ENCODE assay signal across 14 cellular contexts in genomic region chr12:562634-563033, GRCh38.
A peak's percentile ranks its signal among the peaks of the same experiment; 100 is the strongest.
DNase-seq lines count a peak whose midpoint lies in the region; ATAC-seq and TF ChIP-seq lines count a peak whose summit lies in the region.
"Had no signal": no experiment of that assay in that cellular context is flagged by ENCODE, and none has a peak within 500 bp of the region (broad histone marks: within the 10 kb centered on the region; RNA-seq: fewer than 3 reads in every experiment).

No MANE protein-coding gene starts in this region.

- H3K9me3 ChIP-seq in Loucy (ENCODE audit: insufficient read depth, low read depth, low read length) (no peaks in the 10 kb centered on the region), spleen (no peaks in the 10 kb centered on the region), neural progenitor cell (ENCODE audit: low read depth) (no peaks in the 10 kb centered on the region)
- H3K9me3 ChIP-seq: gastroesophageal sphincter had no signal

- H3K9me2 ChIP-seq in Loucy (replicated peaks; ENCODE audit: low read depth, low read length) = no peaks in the 10 kb centered on the region

- peak overlapping the region; percentile 72 for H3K4me3 ChIP-seq in Loucy (ENCODE audit: low read length, poor library complexity, severe bottlenecking)
- H3K4me3 ChIP-seq in coronary artery = peak overlapping the region; percentile 16
- H3K4me3 ChIP-seq in spleen = peak overlapping the region in 5 of 8 donors; percentile 12 to 60 (median 19)
- H3K4me3 ChIP-seq in neural progenitor cell = no peak overlapping the region

- peaks cover 27% of the 10 kb centered on the region for H3K36me3 Mint-ChIP-seq in activated CD4-positive, alpha-beta T cell treated with anti-CD3 and anti-CD28 coated beads, Interleukin-2, amount 10 ng/mL, durations not matched to agents 24 days and 14 days (ENCODE audit: low read depth)
- H3K36me3 Mint-ChIP-seq in neural progenitor cell = no peaks in the 10 kb centered on the region

- no peaks in the 10 kb centered on the region for H3K9me3 Mint-ChIP-seq in activated CD4-positive, alpha-beta T cell treated with anti-CD3 and anti-CD28 coated beads, Interleukin-2, amount 10 ng/mL, durations not matched to agents 24 days and 14 days
- H3K9me3 Mint-ChIP-seq in neural progenitor cell = no peaks in the 10 kb centered on the region
- H3K9me3 Mint-ChIP-seq: activated B cell treated with CpG ODN at 0.5 μM for 24 hours had no signal

- H4K20me1 ChIP-seq in Loucy (ENCODE audit: insufficient read depth, low read length, poor library complexity, severe bottlenecking) = no peaks in the 10 kb centered on the region
- H4K20me1 ChIP-seq in neural progenitor cell (ENCODE audit: low read depth) = no peaks in the 10 kb centered on the region

- TF ChIP-seq CTCF in Loucy (conservative IDR thresholded peaks at IDR 0.05; ENCODE audit: low read length) (no peak), coronary artery (IDR thresholded peaks at IDR 0.05) (no peak), spleen (IDR thresholded peaks at IDR 0.05 in 8 of 11, conservative IDR thresholded peaks at IDR 0.05 in 3 of 11) (no peak), neural progenitor cell (IDR thresholded peaks at IDR 0.05) (no peak), GM10266 (IDR thresholded peaks at IDR 0.05; ENCODE audit: control insufficient read depth, insufficient read depth, low read depth, missing control alignments) (no peak)

- H3K27ac ChIP-seq in coronary artery = peak overlapping the region in 1 of 2 donors; percentile 66
- H3K27ac ChIP-seq in spleen = peak overlapping the region; percentile 38 to 89 (median 77)
- H3K27ac ChIP-seq in neural progenitor cell = no peak overlapping the region

- H3K36me3 ChIP-seq in Loucy (ENCODE audit: insufficient read depth, low read length) = no peaks in the 10 kb centered on the region
- peaks cover 0 to 14% (median 0%) of the 10 kb centered on the region in 6 donors for H3K36me3 ChIP-seq in spleen
- no peaks in the 10 kb centered on the region for H3K36me3 ChIP-seq in neural progenitor cell
- H3K36me3 ChIP-seq: gastroesophageal sphincter had no signal

- H3K4me1 ChIP-seq in Loucy (ENCODE audit: insufficient read depth, low read length, poor library complexity, severe bottlenecking) (peaks cover 61% of the 10 kb centered on the region), spleen (peaks cover 11 to 60% (median 36%) of the 10 kb centered on the region in 6 donors), neural progenitor cell (peaks cover 4% of the 10 kb centered on the region)
- H3K4me1 ChIP-seq: gastroesophageal sphincter had no signal

- no peak overlapping the region for H2AFZ ChIP-seq in Loucy (ENCODE audit: low read length)
- no peak overlapping the region for H2AFZ ChIP-seq in neural progenitor cell (replicated peaks)

- ATAC-seq in GM19452 (IDR thresholded peaks at IDR 0.05; ENCODE audit: unreplicated experiment) = no peak

- H3K4me2 ChIP-seq in Loucy (ENCODE audit: low read depth, low read length, poor library complexity, severe bottlenecking) (peak overlapping the region; percentile 93), neural progenitor cell (no peak overlapping the region)

- peak overlapping the region; percentile 65 for H3K4me3 Mint-ChIP-seq in activated CD4-positive, alpha-beta T cell treated with anti-CD3 and anti-CD28 coated beads, Interleukin-2, amount 10 ng/mL, durations not matched to agents 24 days and 14 days
- H3K4me3 Mint-ChIP-seq in neural progenitor cell = no peak overlapping the region
- H3K4me3 Mint-ChIP-seq: activated B cell treated with CpG ODN at 0.5 μM for 24 hours had no signal

- no peaks in the 10 kb centered on the region for H3K27me3 Mint-ChIP-seq in activated CD4-positive, alpha-beta T cell treated with anti-CD3 and anti-CD28 coated beads, Interleukin-2, amount 10 ng/mL, durations not matched to agents 24 days and 14 days
- peaks cover 16% of the 10 kb centered on the region for H3K27me3 Mint-ChIP-seq in neural progenitor cell (ENCODE audit: insufficient read depth, low read depth)

- H3K27ac Mint-ChIP-seq in activated CD4-positive, alpha-beta T cell treated with anti-CD3 and anti-CD28 coated beads, Interleukin-2, amount 10 ng/mL, durations not matched to agents 24 days and 14 days = peak overlapping the region; percentile 79
- no peak overlapping the region for H3K27ac Mint-ChIP-seq in neural progenitor cell
- H3K27ac Mint-ChIP-seq: activated B cell treated with CpG ODN at 0.5 μM for 24 hours had no signal

- H3K79me2 ChIP-seq in Loucy (ENCODE audit: insufficient read depth, low read length) = peaks cover 19% of the 10 kb centered on the region; the same call in 1 of the 2 replicates
- H3K79me2 ChIP-seq in neural progenitor cell (ENCODE audit: low read depth) = no peaks in the 10 kb centered on the region

- DNase-seq in activated CD4-positive, alpha-beta T cell treated with anti-CD3 and anti-CD28 coated beads, Interleukin-2, amount 10 ng/mL, durations not matched to agents 24 days and 14 days = peak; percentile 73
- no peak for DNase-seq in activated CD4-positive, alpha-beta T cell treated with anti-CD3 and anti-CD28 coated beads, Interleukin-2, amount 50 U/mL, for 1 hour
- DNase-seq in coronary artery (ENCODE audit: low spot score) (no peak), spleen (peak; percentile 78), neural progenitor cell (ENCODE audit: low spot score) (no peak), GM10266 (ENCODE audit: extremely low spot score) (no peak)
- DNase-seq: activated B cell treated with CpG ODN at 0.5 μM for 24 hours; Calu3; HCEC 1CT; NCI-H2081 treated with DMSO at 0.1 percent for 48 hours; stimulated activated CD4-positive, alpha-beta T cell treated with anti-CD3 and anti-CD28 coated beads, Interleukin-2, amount 100 ng/mL, for 48 hours had no signal

- H3K9ac ChIP-seq in Loucy (ENCODE audit: low read depth, low read length, poor library complexity, severe bottlenecking) = peak overlapping the region; percentile 81
- H3K9ac ChIP-seq in neural progenitor cell = no peak overlapping the region

- H3F3A ChIP-seq in Loucy (ENCODE audit: low read depth) = peaks cover 4% of the 10 kb centered on the region; the same call in 1 of the 2 replicates
- no peaks in the 10 kb centered on the region for H3F3A ChIP-seq in neural progenitor cell (ENCODE audit: low read depth)

- 74 to 82% (median 78%) methylated on average over 12 of the region's 12 CpGs for WGBS in spleen, 5 donors

- H3K27me3 ChIP-seq in Loucy (ENCODE audit: insufficient read depth, low read length, poor library complexity, severe bottlenecking) = no peaks in the 10 kb centered on the region
- peaks cover 0 to 10% (median 0%) of the 10 kb centered on the region in 7 donors for H3K27me3 ChIP-seq in spleen (replicated peaks in 1 of 7)
- H3K27me3 ChIP-seq in neural progenitor cell = no peaks in the 10 kb centered on the region

- intact Hi-C loops in activated CD4-positive, alpha-beta T cell treated with anti-CD3 and anti-CD28 coated beads, Interleukin-2, amount 10 ng/mL, durations not matched to agents 24 days and 14 days (cut with micrococcal nuclease) = no loop called here
- intact Hi-C loops in spleen (cut with DNase I; ENCODE audit: low total_unique reads) = no loop called here

- TF ChIP-seq POLR2A in spleen (IDR thresholded peaks at IDR 0.05) = no peak

- H3K4me1 Mint-ChIP-seq in activated CD4-positive, alpha-beta T cell treated with anti-CD3 and anti-CD28 coated beads, Interleukin-2, amount 10 ng/mL, durations not matched to agents 24 days and 14 days = peaks cover 53% of the 10 kb centered on the region
- peaks cover 20% of the 10 kb centered on the region for H3K4me1 Mint-ChIP-seq in neural progenitor cell

Comparison
In these comparisons a context has a peak if more than half of its experiments do, and no peak if none do; other contexts are left out.
1. DNase-seq: peak in activated CD4-positive, alpha-beta T cell treated with anti-CD3 and anti-CD28 coated beads, Interleukin-2, amount 10 ng/mL, durations not matched to agents 24 days and 14 days (single experiment) and spleen (single experiment); none in activated CD4-positive, alpha-beta T cell treated with anti-CD3 and anti-CD28 coated beads, Interleukin-2, amount 50 U/mL, for 1 hour (single experiment), coronary artery (single experiment), neural progenitor cell (single experiment) and GM10266 (single experiment).